In genomic region chr2:109545828-109546713, GRCh38 we compare ENCODE assay signal across 8 cellular contexts.
DNase-seq lines count a peak whose midpoint lies in the region; ATAC-seq, FAIRE-seq and TF ChIP-seq lines count a peak whose summit lies in the region.

No MANE protein-coding gene starts in this region.

- peak; percentile 74 for ATAC-seq in GM19324 (IDR thresholded peaks at IDR 0.05; ENCODE audit: low FRiP score, unreplicated experiment)
- peak; percentile 88 for ATAC-seq in gastroesophageal sphincter
- ATAC-seq in pancreas = peak; percentile 80 to 99 (median 97)

- 22 to 33% methylated on average over 10 of the region's 10 CpGs for WGBS in gastroesophageal sphincter (ENCODE audit: low coverage in 1 of 2), 2 donors
- 27 to 30% methylated on average over 10 of the region's 10 CpGs for WGBS in pancreas, 2 donors

- H3K27ac ChIP-seq in C4-2B = no peak overlapping the region
- H3K27ac ChIP-seq in gastroesophageal sphincter = peak overlapping the region in 1 of 4 donors; percentile 43
- H3K27ac ChIP-seq in pancreas = no peak overlapping the region

- H3K27me3 ChIP-seq in gastroesophageal sphincter (no peaks in the 10 kb centered on the region), pancreas (no peaks in the 10 kb centered on the region)

- H3K4me1 ChIP-seq in gastroesophageal sphincter = peaks cover 0 to 16% (median 4%) of the 10 kb centered on the region in 3 donors
- H3K4me1 ChIP-seq in pancreas = peaks cover 0 to 5% (median 0%) of the 10 kb centered on the region in 3 donors

- no peak for TF ChIP-seq EP300 in gastroesophageal sphincter (IDR thresholded peaks at IDR 0.05)

- no peaks in the 10 kb centered on the region for H3K9me3 ChIP-seq in gastroesophageal sphincter
- H3K9me3 ChIP-seq in pancreas = no peaks in the 10 kb centered on the region

- peaks cover 0 to 16% of the 10 kb centered on the region in 2 donors for H3K36me3 ChIP-seq in gastroesophageal sphincter
- H3K36me3 ChIP-seq in pancreas = no peaks in the 10 kb centered on the region

- peak; percentile 70 for DNase-seq in HT1080 (ENCODE audit: low read depth)
- DNase-seq in SHP77 treated with DMSO at 0.1 percent for 48 hours (lab: John Stamatoyannopoulos, UW) = peak; percentile 19
- DNase-seq in activated gamma-delta T cell treated with anti-CD3 and anti-CD28 coated beads, Interleukin-2, amount 50 U/mL, for 16 hours (ENCODE audit: low read depth) = peak; percentile 18
- peak; percentile 21 to 81 (median 57) for DNase-seq in pancreas
- DNase-seq in urothelium cell line (ENCODE audit: low spot score) = peak; percentile 59

- TF ChIP-seq POLR2A in gastroesophageal sphincter (IDR thresholded peaks at IDR 0.05) = no peak

- H3K4me3 ChIP-seq in gastroesophageal sphincter = no peak overlapping the region
- no peak overlapping the region for H3K4me3 ChIP-seq in pancreas

- intact Hi-C loops in pancreas (cut with DNase I) = loop anchor here in 1 of 3 donors (5.0 kb wide), 1 partner anchor 186 kb away; no protein-coding TSS in a partner anchor

- TF ChIP-seq CTCF in C4-2B (conservative IDR thresholded peaks at IDR 0.05) (peak; percentile 98), gastroesophageal sphincter (IDR thresholded peaks at IDR 0.05) (peak; percentile 78 to 94 (median 92)), pancreas (IDR thresholded peaks at IDR 0.05) (peak; percentile 48 to 73 (median 71))

- peak; percentile 80 for FAIRE-seq in pancreas (lab: Jason Lieb, UNC)
- peak; percentile 86 for FAIRE-seq in urothelium cell line (lab: Jason Lieb, UNC)

Comparison
In these comparisons a context has a peak if more than half of its experiments do, and no peak if none do; other contexts are left out.
1. DNase-seq: peak in every context shown above with its lines; median percentile 70 in HT1080; 59 in urothelium cell line; 57 in pancreas; 19 in SHP77 treated with DMSO at 0.1 percent for 48 hours; 18 in activated gamma-delta T cell treated with anti-CD3 and anti-CD28 coated beads, Interleukin-2, amount 50 U/mL, for 16 hours.